Comparison of ENCODE assay signal across 23 cellular contexts in the genomic region with DNA sequence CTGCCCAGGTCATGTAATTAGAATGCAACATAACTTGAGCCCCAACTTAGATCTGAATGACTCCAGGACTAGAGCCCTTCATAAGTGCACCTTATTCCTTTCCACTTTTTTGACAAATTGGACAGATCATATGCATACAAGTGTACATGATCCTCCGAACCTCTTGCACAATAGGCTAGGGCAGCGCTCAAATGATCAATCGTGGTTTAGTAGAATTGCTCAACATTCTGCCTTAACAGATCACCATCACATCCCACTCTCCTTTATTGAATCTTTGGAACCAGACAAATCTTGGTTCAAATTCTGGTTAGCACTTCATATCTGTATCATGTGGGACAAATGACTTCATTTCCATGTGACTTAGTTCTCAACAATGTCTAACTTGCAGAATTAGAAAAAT.
"Had no signal": no experiment of that assay in that cellular context is flagged by ENCODE, and none has a peak within 500 bp of the region (broad histone marks: within the 10 kb centered on the region; RNA-seq: fewer than 3 reads in every experiment).

No MANE protein-coding gene starts in this region.

- H3K4me3 ChIP-seq: body of pancreas, esophagus squamous epithelium, heart right ventricle, spleen, testis, vagina had no signal

- ATAC-seq: activated T-cell treated with anti-CD3 and anti-CD28 coated beads, Interleukin-2, amount 50 U/mL, for 72 hours; body of pancreas; effector memory CD8-positive, alpha-beta T cell; heart right ventricle; left colon; sciatic nerve had no signal

- DNase-seq: activated CD4-positive, alpha-beta memory T cell treated with anti-CD3 and anti-CD28 coated beads, Interleukin-2, amount 10 ng/mL, durations not matched to agents 7 days and 5 days; activated CD4-positive, alpha-beta T cell treated with anti-CD3 and anti-CD28 coated beads for 48 hours; activated effector memory CD4-positive, alpha-beta T cell treated with Interleukin-2 at 50 U/mL for 16 hours; activated naive CD4-positive, alpha-beta T cell treated with anti-CD3 and anti-CD28 coated beads for 36 hours; activated naive CD8-positive, alpha-beta T cell treated with anti-CD3 and anti-CD28 coated beads, Interleukin-2, amount 10 ng/mL, durations not matched to agents 7 days and 5 days; activated T-cell treated with anti-CD3 and anti-CD28 coated beads, Interleukin-2, amount 50 U/mL, for 72 hours; amygdala; body of pancreas; effector memory CD8-positive, alpha-beta T cell; esophagus squamous epithelium; heart right ventricle; islet precursor cell; left colon; mesendoderm; naive B cell; nucleus accumbens; spleen; stimulated activated CD4-positive, alpha-beta T cell treated with anti-CD3 and anti-CD28 coated beads, Interleukin-4, amount 100 ng/mL, for 1 hour; stimulated activated naive CD4-positive, alpha-beta T cell; T1000; testis had no signal
